In the genomic region with DNA sequence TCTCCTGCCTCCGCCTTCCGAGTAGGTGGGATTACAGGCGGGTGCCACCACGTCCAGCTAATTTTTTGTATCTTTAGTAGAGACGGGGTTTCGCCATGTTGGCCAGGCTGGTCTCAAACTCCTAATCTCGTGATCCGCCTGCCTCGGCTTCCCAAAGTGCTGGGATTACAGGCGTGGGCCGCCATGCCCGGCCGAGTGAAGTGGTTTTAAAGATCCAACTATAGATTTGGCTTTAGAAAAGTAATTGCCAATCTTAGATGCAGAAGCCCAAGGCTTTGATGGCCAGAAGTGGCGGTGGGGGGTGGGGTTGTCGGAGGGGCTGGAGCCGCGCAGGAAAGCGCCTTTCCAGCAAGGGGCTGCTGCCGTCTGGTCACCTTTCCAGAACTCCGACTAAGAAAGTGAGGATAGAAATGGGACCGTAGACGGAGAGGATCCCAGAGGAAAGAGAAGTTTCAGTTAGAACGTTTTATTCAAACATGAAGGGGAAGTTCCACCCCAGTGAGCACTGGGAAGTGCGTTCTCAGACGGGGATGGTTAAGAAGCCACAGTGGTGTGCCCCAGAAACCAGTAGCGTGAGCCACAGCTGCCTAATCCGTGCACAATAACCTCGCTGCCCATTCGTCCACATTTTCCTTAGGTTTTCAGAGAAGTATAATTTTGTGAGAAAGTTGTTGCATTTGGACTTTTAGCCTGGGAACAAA, we compare ENCODE assay signal across 18 cellular contexts.
DNase-seq lines count a peak whose midpoint lies in the region; ATAC-seq, FAIRE-seq and TF ChIP-seq lines count a peak whose summit lies in the region.
"Had no signal": no experiment of that assay in that cellular context is flagged by ENCODE, and none has a peak within 500 bp of the region (broad histone marks: within the 10 kb centered on the region; RNA-seq: fewer than 3 reads in every experiment).

No MANE protein-coding gene starts in this region.

- no peaks in the 10 kb centered on the region for H3K9me3 Mint-ChIP-seq in stimulated activated effector memory CD8-positive, alpha-beta T cell treated with anti-CD3 and anti-CD28 coated beads, Interleukin-12 subunit alpha, Interleukin-12 subunit beta, amount 100 ng/mL, for 72 hours
- H3K9me3 Mint-ChIP-seq: activated naive CD4-positive, alpha-beta T cell treated with anti-CD3 and anti-CD28 coated beads, Interleukin-2, amount 50 U/mL, for 72 hours; naive B cell had no signal

- H3K4me1 Mint-ChIP-seq in stimulated activated effector memory CD8-positive, alpha-beta T cell treated with anti-CD3 and anti-CD28 coated beads, Interleukin-12 subunit alpha, Interleukin-12 subunit beta, amount 100 ng/mL, for 72 hours: peaks cover 9% of the 10 kb centered on the region

- H3K9me3 ChIP-seq in K562 (replicated peaks; ENCODE audit: control insufficient read depth, insufficient read depth, low read depth, low read length): no peaks in the 10 kb centered on the region
- H3K9me3 ChIP-seq: HAP-1 had no signal

- no peak overlapping the region for H3K27ac Mint-ChIP-seq in stimulated activated effector memory CD8-positive, alpha-beta T cell treated with anti-CD3 and anti-CD28 coated beads, Interleukin-12 subunit alpha, Interleukin-12 subunit beta, amount 100 ng/mL, for 72 hours
- H3K27ac Mint-ChIP-seq: activated naive CD4-positive, alpha-beta T cell treated with anti-CD3 and anti-CD28 coated beads, Interleukin-2, amount 50 U/mL, for 72 hours; naive B cell; progenitor cell of endocrine pancreas had no signal

- H3K9ac ChIP-seq in K562 (ENCODE audit: insufficient read depth in 1 of 2, low read depth in 2 of 2, low read length in 2 of 2): no peak overlapping the region

- no peaks in the 10 kb centered on the region for H3K36me3 ChIP-seq in K562 (ENCODE audit: control insufficient read depth, insufficient read depth, low read length)
- H3K36me3 ChIP-seq: brain microvascular endothelial cell, HAP-1 had no signal

- H3K4me1 ChIP-seq in K562 (replicated peaks in 1 of 2; ENCODE audit: control insufficient read depth in 2 of 2, insufficient read depth in 2 of 2, low read length in 2 of 2): peaks cover 0 to 6% of the 10 kb centered on the region in 2 experiments; a peak in 1 of 5 replicates
- H3K4me1 ChIP-seq: HAP-1 had no signal

- H4K20me1 ChIP-seq in K562 (replicated peaks; ENCODE audit: control insufficient read depth, insufficient read depth, low read length): 0 out of 2 replicates have a peak, but pooled peaks cover 12% of the 10 kb centered on the region

- POLR2A ChIA-PET in K562 (lab: Yijun Ruan, JAX): interaction anchor here (1.2 kb wide), 1 partner anchor 9 kb away, joined by 5 read pairs; no protein-coding TSS in a partner anchor

- TF ChIP-seq RAD21 in K562 (CRISPR knock-in tag; conservative IDR thresholded peaks at IDR 0.05 in 1 of 2, IDR thresholded peaks at IDR 0.05 in 1 of 2): no peak

- DNase-seq in activated effector memory CD4-positive, alpha-beta T cell treated with anti-CD3 and anti-CD28 coated beads, Interleukin-2, amount 50 U/mL, for 16 hours: peak; percentile 55
- DNase-seq in activated effector memory CD4-positive, alpha-beta T cell treated with Interleukin-2 at 50 U/mL for 16 hours: no peak
- DNase-seq in NB4 (ENCODE audit: low read depth): peak; percentile 86
- DNase-seq in K562 (ENCODE audit: extremely low read depth in 1 of 4, low spot score in 3 of 4): no peak
- peak in 1 of 2 donors; percentile 46 for DNase-seq in stimulated activated effector memory CD8-positive, alpha-beta T cell treated with anti-CD3 and anti-CD28 coated beads, Interleukin-12 subunit alpha, Interleukin-12 subunit beta, amount 100 ng/mL, for 72 hours (ENCODE audit: low spot score in 2 of 2)
- DNase-seq in RKO (ENCODE audit: low spot score): no peak
- DNase-seq: brain microvascular endothelial cell, dermis blood vessel endothelial cell, naive B cell, NCI-H2029 treated with DMSO at 0.1 percent for 48 hours, NCI-H748 treated with DMSO at 0.1 percent for 48 hours had no signal

- CTCF ChIA-PET in K562 (lab: Yijun Ruan, JAX; ENCODE audit: low intra/inter-chr PET ratio): no interaction called here

- FAIRE-seq in K562 (lab: Jason Lieb, UNC): no peak
- FAIRE-seq: HTR-8/SVneo had no signal

- no peak for TF ChIP-seq EP300 in K562 (IDR thresholded peaks at IDR 0.05; ENCODE audit: low read length)

- intact Hi-C loops in K562 (cut with micrococcal nuclease): loop anchor here (10.0 kb wide), 1 partner anchor 294 kb away; no protein-coding TSS in a partner anchor

- H3K4me3 Mint-ChIP-seq in stimulated activated effector memory CD8-positive, alpha-beta T cell treated with anti-CD3 and anti-CD28 coated beads, Interleukin-12 subunit alpha, Interleukin-12 subunit beta, amount 100 ng/mL, for 72 hours: no peak overlapping the region
- H3K4me3 Mint-ChIP-seq: naive B cell had no signal

- no peaks in the 10 kb centered on the region for H3K9me1 ChIP-seq in K562 (ENCODE audit: control insufficient read depth, insufficient read depth, low read length)

- H3K79me2 ChIP-seq in K562 (ENCODE audit: control insufficient read depth, insufficient read depth, low read length): no peaks in the 10 kb centered on the region

- H2AFZ ChIP-seq in K562 (ENCODE audit: low read depth, low read length): no peak overlapping the region

- H3K27ac ChIP-seq in K562 (ENCODE audit: extremely low read depth, low read depth, low read length): no peak overlapping the region
- H3K27ac ChIP-seq: brain microvascular endothelial cell had no signal

- ATAC-seq in K562 (peak; percentile 50), HG03460 (IDR thresholded peaks at IDR 0.05; ENCODE audit: unreplicated experiment) (no peak), HG03442 (IDR thresholded peaks at IDR 0.05; ENCODE audit: unreplicated experiment) (no peak)
- peak; percentile 65 for ATAC-seq in stimulated activated effector memory CD8-positive, alpha-beta T cell treated with anti-CD3 and anti-CD28 coated beads, Interleukin-12 subunit alpha, Interleukin-12 subunit beta, amount 100 ng/mL, for 72 hours

- H3K4me3 ChIP-seq in NB4 (ENCODE audit: low read depth, low read length): peak overlapping the region; percentile 43
- H3K4me3 ChIP-seq in K562: no peak overlapping the region
- H3K4me3 ChIP-seq: HAP-1, lung had no signal

- BruUV-seq in K562 (replicated peaks; lab: Mats Ljungman, UMichigan): no TSS peak

- no peak for TF ChIP-seq POLR2A in NB4 (IDR thresholded peaks at IDR 0.05; ENCODE audit: extremely low read depth, insufficient read length)
- no peak for TF ChIP-seq POLR2A in K562 (conservative IDR thresholded peaks at IDR 0.05)

- WGBS in K562 (ENCODE audit: insufficient coverage, low coverage, missing lambda C conversion rate): 31% methylated on average over 25 of the region's 29 CpGs

- peaks cover 35 to 47% of the 10 kb centered on the region in 2 experiments for H3K27me3 ChIP-seq in K562 (ENCODE audit: control insufficient read depth in 2 of 2, insufficient read depth in 2 of 2, low read length in 2 of 2)
- H3K27me3 ChIP-seq: brain microvascular endothelial cell had no signal

- H3K36me3 Mint-ChIP-seq in stimulated activated effector memory CD8-positive, alpha-beta T cell treated with anti-CD3 and anti-CD28 coated beads, Interleukin-12 subunit alpha, Interleukin-12 subunit beta, amount 100 ng/mL, for 72 hours: no peaks in the 10 kb centered on the region
- H3K36me3 Mint-ChIP-seq: activated naive CD4-positive, alpha-beta T cell treated with anti-CD3 and anti-CD28 coated beads, Interleukin-2, amount 50 U/mL, for 72 hours; naive B cell had no signal

- H3K4me2 ChIP-seq in K562 (ENCODE audit: insufficient read depth, low read length): no peak overlapping the region

- in situ Hi-C loops in K562 (cut with MboI): no loop called here

- TF ChIP-seq CTCF in NB4 (IDR thresholded peaks at IDR 0.05; ENCODE audit: low read depth, low read length): no peak
- no peak for TF ChIP-seq CTCF in K562 (IDR thresholded peaks at IDR 0.05 in 2 of 3, conservative IDR thresholded peaks at IDR 0.05 in 1 of 3; ENCODE audit: insufficient read depth in 2 of 3, low read depth in 1 of 3, low read length in 3 of 3)

TF ChIP-seq in K562, 482 proteins besides CTCF, POLR2A, EP300 and RAD21 (continues in another document):
- no peak for TF ChIP-seq ZFP30 (CRISPR knock-in tag; IDR thresholded peaks at IDR 0.05; ENCODE audit: borderline replicate concordance)
- no peak for TF ChIP-seq RFX7 (CRISPR knock-in tag; IDR thresholded peaks at IDR 0.05)
- no peak for TF ChIP-seq MYC (IDR thresholded peaks at IDR 0.05; ENCODE audit: low read depth, low read length)
- no peak for TF ChIP-seq MYC (CRISPR knock-in tag; IDR thresholded peaks at IDR 0.05; ENCODE audit: borderline replicate concordance, low read depth)
- TF ChIP-seq, protein P1, sequence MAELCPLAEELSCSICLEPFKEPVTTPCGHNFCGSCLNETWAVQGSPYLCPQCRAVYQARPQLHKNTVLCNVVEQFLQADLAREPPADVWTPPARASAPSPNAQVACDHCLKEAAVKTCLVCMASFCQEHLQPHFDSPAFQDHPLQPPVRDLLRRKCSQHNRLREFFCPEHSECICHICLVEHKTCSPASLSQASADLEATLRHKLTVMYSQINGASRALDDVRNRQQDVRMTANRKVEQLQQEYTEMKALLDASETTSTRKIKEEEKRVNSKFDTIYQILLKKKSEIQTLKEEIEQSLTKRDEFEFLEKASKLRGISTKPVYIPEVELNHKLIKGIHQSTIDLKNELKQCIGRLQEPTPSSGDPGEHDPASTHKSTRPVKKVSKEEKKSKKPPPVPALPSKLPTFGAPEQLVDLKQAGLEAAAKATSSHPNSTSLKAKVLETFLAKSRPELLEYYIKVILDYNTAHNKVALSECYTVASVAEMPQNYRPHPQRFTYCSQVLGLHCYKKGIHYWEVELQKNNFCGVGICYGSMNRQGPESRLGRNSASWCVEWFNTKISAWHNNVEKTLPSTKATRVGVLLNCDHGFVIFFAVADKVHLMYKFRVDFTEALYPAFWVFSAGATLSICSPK (IDR thresholded peaks at IDR 0.05; ENCODE audit: borderline replicate concordance): no peak
- TF ChIP-seq, protein P2, sequence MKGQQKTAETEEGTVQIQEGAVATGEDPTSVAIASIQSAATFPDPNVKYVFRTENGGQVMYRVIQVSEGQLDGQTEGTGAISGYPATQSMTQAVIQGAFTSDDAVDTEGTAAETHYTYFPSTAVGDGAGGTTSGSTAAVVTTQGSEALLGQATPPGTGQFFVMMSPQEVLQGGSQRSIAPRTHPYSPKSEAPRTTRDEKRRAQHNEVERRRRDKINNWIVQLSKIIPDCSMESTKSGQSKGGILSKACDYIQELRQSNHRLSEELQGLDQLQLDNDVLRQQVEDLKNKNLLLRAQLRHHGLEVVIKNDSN (CRISPR knock-in tag; IDR thresholded peaks at IDR 0.05): no peak
- TF ChIP-seq DMBX1 (CRISPR knock-in tag; IDR thresholded peaks at IDR 0.05; ENCODE audit: borderline replicate concordance): no peak
- TF ChIP-seq ZBED1 (IDR thresholded peaks at IDR 0.05): no peak
- no peak for TF ChIP-seq RBM17 (IDR thresholded peaks at IDR 0.05; ENCODE audit: borderline replicate concordance, low read depth, low read length)
- TF ChIP-seq ARID1B (IDR thresholded peaks at IDR 0.05): no peak

Comparison
In these comparisons a context has a peak if more than half of its experiments do, and no peak if none do; other contexts are left out.
1. DNase-seq: peak in activated effector memory CD4-positive, alpha-beta T cell treated with anti-CD3 and anti-CD28 coated beads, Interleukin-2, amount 50 U/mL, for 16 hours (single experiment) and NB4 (single experiment); none in activated effector memory CD4-positive, alpha-beta T cell treated with Interleukin-2 at 50 U/mL for 16 hours (single experiment), K562 (0 of 4) and RKO (single experiment).
2. ATAC-seq: peak in K562 (single experiment) and stimulated activated effector memory CD8-positive, alpha-beta T cell treated with anti-CD3 and anti-CD28 coated beads, Interleukin-12 subunit alpha, Interleukin-12 subunit beta, amount 100 ng/mL, for 72 hours (single experiment); none in HG03460 (single experiment) and HG03442 (single experiment).